In the genomic region with DNA sequence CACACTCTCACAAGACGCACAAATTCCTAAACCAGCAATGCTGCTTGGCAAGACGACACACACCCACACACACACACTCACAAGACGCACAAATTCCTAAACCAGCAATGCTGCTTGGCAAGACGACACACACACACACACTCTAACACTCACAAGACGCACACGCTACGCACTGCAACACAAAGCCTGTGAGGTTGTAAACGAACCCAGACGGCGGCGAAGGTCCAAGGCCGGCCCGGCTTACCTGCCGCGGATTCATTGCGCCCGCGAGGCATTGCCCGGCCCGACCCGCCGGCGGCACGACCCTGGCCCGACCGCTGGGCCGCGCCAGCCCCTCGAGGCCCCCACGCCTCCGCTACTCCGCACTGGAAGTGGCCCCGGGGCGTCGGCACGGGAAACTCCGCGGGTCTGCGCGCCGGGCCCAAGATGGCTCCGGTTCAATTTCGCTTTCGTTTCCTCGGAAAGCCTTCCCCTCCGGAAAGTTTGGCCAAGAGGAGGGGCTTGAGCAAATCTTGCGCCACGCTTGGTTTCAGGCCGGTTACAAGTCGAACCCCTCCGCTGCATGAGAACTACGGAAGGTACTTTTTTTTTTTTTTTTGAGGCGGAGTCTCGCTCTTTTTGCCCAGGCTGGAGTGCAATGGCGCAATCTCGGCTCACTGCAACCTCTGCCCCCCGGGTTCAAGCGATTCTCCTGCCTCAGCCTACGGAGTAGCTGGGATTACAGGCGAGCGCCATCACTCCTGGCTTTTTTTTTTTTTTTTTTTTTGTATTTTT, we compare ENCODE assay signal across 1 cellular context.
TF ChIP-seq lines count a peak whose summit lies in the region.

A gene with protein sequence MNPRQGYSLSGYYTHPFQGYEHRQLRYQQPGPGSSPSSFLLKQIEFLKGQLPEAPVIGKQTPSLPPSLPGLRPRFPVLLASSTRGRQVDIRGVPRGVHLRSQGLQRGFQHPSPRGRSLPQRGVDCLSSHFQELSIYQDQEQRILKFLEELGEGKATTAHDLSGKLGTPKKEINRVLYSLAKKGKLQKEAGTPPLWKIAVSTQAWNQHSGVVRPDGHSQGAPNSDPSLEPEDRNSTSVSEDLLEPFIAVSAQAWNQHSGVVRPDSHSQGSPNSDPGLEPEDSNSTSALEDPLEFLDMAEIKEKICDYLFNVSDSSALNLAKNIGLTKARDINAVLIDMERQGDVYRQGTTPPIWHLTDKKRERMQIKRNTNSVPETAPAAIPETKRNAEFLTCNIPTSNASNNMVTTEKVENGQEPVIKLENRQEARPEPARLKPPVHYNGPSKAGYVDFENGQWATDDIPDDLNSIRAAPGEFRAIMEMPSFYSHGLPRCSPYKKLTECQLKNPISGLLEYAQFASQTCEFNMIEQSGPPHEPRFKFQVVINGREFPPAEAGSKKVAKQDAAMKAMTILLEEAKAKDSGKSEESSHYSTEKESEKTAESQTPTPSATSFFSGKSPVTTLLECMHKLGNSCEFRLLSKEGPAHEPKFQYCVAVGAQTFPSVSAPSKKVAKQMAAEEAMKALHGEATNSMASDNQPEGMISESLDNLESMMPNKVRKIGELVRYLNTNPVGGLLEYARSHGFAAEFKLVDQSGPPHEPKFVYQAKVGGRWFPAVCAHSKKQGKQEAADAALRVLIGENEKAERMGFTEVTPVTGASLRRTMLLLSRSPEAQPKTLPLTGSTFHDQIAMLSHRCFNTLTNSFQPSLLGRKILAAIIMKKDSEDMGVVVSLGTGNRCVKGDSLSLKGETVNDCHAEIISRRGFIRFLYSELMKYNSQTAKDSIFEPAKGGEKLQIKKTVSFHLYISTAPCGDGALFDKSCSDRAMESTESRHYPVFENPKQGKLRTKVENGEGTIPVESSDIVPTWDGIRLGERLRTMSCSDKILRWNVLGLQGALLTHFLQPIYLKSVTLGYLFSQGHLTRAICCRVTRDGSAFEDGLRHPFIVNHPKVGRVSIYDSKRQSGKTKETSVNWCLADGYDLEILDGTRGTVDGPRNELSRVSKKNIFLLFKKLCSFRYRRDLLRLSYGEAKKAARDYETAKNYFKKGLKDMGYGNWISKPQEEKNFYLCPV (minus strand): TSS at position 439 of the 774 bp plus-strand sequence. CDS start 180 bp downstream, at position 259.

TF ChIP-seq in WTC11, 78 proteins besides CTCF, POLR2A, EP300 and RAD21 (continued from another document):
- TF ChIP-seq, protein P1, sequence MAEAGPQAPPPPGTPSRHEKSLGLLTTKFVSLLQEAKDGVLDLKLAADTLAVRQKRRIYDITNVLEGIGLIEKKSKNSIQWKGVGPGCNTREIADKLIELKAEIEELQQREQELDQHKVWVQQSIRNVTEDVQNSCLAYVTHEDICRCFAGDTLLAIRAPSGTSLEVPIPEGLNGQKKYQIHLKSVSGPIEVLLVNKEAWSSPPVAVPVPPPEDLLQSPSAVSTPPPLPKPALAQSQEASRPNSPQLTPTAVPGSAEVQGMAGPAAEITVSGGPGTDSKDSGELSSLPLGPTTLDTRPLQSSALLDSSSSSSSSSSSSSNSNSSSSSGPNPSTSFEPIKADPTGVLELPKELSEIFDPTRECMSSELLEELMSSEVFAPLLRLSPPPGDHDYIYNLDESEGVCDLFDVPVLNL (CRISPR knock-in tag; IDR thresholded peaks at IDR 0.05; ENCODE audit: borderline replicate concordance, low read depth), result no peak
- peak; percentile 73; the same call in 1 of the 2 replicates for TF ChIP-seq FOXP1 (CRISPR knock-in tag; IDR thresholded peaks at IDR 0.05; ENCODE audit: borderline replicate concordance)
- TF ChIP-seq, protein P2, sequence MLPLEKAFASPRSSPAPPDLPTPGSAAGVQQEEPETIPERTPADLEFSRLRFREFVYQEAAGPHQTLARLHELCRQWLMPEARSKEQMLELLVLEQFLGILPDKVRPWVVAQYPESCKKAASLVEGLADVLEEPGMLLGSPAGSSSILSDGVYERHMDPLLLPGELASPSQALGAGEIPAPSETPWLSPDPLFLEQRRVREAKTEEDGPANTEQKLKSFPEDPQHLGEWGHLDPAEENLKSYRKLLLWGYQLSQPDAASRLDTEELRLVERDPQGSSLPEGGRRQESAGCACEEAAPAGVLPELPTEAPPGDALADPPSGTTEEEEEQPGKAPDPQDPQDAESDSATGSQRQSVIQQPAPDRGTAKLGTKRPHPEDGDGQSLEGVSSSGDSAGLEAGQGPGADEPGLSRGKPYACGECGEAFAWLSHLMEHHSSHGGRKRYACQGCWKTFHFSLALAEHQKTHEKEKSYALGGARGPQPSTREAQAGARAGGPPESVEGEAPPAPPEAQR (CRISPR knock-in tag; IDR thresholded peaks at IDR 0.05), result no peak
- TF ChIP-seq ETV6 (CRISPR knock-in tag; IDR thresholded peaks at IDR 0.05), result no peak
- no peak for TF ChIP-seq MXD4 (CRISPR knock-in tag; IDR thresholded peaks at IDR 0.05; ENCODE audit: borderline replicate concordance)
- TF ChIP-seq, protein P3, sequence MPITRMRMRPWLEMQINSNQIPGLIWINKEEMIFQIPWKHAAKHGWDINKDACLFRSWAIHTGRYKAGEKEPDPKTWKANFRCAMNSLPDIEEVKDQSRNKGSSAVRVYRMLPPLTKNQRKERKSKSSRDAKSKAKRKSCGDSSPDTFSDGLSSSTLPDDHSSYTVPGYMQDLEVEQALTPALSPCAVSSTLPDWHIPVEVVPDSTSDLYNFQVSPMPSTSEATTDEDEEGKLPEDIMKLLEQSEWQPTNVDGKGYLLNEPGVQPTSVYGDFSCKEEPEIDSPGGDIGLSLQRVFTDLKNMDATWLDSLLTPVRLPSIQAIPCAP (CRISPR knock-in tag; IDR thresholded peaks at IDR 0.05), result peak; percentile 45; the same call in 1 of the 2 replicates
- TF ChIP-seq, protein P4, sequence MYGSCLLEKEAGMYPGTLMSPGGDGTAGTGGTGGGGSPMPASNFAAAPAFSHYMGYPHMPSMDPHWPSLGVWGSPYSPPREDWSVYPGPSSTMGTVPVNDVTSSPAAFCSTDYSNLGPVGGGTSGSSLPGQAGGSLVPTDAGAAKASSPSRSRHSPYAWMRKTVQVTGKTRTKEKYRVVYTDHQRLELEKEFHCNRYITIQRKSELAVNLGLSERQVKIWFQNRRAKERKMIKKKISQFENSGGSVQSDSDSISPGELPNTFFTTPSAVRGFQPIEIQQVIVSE (CRISPR knock-in tag; IDR thresholded peaks at IDR 0.05; ENCODE audit: borderline replicate concordance), result no peak
- TF ChIP-seq TEAD1 (CRISPR knock-in tag; IDR thresholded peaks at IDR 0.05), result 0 out of 2 replicates have a peak, but pooled peaks have one; percentile 16
- TF ChIP-seq GABPB1 (CRISPR knock-in tag; IDR thresholded peaks at IDR 0.05), result peak; percentile 56
- TF ChIP-seq, protein P5, sequence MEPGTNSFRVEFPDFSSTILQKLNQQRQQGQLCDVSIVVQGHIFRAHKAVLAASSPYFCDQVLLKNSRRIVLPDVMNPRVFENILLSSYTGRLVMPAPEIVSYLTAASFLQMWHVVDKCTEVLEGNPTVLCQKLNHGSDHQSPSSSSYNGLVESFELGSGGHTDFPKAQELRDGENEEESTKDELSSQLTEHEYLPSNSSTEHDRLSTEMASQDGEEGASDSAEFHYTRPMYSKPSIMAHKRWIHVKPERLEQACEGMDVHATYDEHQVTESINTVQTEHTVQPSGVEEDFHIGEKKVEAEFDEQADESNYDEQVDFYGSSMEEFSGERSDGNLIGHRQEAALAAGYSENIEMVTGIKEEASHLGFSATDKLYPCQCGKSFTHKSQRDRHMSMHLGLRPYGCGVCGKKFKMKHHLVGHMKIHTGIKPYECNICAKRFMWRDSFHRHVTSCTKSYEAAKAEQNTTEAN (CRISPR knock-in tag; IDR thresholded peaks at IDR 0.05), result 0 out of 2 replicates have a peak, but pooled peaks have one; percentile 19
- TF ChIP-seq ELF4 (CRISPR knock-in tag; IDR thresholded peaks at IDR 0.05; ENCODE audit: low read depth), result no peak
- TF ChIP-seq TCF7 (CRISPR knock-in tag; IDR thresholded peaks at IDR 0.05; ENCODE audit: low read depth), result no peak
- TF ChIP-seq, protein P6, sequence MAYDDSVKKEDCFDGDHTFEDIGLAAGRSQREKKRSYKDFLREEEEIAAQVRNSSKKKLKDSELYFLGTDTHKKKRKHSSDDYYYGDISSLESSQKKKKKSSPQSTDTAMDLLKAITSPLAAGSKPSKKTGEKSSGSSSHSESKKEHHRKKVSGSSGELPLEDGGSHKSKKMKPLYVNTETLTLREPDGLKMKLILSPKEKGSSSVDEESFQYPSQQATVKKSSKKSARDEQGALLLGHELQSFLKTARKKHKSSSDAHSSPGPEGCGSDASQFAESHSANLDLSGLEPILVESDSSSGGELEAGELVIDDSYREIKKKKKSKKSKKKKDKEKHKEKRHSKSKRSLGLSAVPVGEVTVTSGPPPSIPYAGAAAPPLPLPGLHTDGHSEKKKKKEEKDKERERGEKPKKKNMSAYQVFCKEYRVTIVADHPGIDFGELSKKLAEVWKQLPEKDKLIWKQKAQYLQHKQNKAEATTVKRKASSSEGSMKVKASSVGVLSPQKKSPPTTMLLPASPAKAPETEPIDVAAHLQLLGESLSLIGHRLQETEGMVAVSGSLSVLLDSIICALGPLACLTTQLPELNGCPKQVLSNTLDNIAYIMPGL (CRISPR knock-in tag; IDR thresholded peaks at IDR 0.05), result peak; percentile 66
- TF ChIP-seq ATF1 (CRISPR knock-in tag; IDR thresholded peaks at IDR 0.05), result no peak
- TF ChIP-seq ZNF263 (CRISPR knock-in tag; IDR thresholded peaks at IDR 0.05; ENCODE audit: low read depth), result 0 out of 2 replicates have a peak, but pooled peaks have one; percentile 40
- TF ChIP-seq, protein P7, sequence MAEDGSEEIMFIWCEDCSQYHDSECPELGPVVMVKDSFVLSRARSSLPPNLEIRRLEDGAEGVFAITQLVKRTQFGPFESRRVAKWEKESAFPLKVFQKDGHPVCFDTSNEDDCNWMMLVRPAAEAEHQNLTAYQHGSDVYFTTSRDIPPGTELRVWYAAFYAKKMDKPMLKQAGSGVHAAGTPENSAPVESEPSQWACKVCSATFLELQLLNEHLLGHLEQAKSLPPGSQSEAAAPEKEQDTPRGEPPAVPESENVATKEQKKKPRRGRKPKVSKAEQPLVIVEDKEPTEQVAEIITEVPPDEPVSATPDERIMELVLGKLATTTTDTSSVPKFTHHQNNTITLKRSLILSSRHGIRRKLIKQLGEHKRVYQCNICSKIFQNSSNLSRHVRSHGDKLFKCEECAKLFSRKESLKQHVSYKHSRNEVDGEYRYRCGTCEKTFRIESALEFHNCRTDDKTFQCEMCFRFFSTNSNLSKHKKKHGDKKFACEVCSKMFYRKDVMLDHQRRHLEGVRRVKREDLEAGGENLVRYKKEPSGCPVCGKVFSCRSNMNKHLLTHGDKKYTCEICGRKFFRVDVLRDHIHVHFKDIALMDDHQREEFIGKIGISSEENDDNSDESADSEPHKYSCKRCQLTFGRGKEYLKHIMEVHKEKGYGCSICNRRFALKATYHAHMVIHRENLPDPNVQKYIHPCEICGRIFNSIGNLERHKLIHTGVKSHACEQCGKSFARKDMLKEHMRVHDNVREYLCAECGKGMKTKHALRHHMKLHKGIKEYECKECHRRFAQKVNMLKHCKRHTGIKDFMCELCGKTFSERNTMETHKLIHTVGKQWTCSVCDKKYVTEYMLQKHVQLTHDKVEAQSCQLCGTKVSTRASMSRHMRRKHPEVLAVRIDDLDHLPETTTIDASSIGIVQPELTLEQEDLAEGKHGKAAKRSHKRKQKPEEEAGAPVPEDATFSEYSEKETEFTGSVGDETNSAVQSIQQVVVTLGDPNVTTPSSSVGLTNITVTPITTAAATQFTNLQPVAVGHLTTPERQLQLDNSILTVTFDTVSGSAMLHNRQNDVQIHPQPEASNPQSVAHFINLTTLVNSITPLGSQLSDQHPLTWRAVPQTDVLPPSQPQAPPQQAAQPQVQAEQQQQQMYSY (CRISPR knock-in tag; IDR thresholded peaks at IDR 0.05), result no peak
- no peak for TF ChIP-seq NFATC4 (CRISPR knock-in tag; IDR thresholded peaks at IDR 0.05)
